Comparison of ENCODE assay signal across 23 cellular contexts in genomic region chr1:49229555-49229954, GRCh38.
DNase-seq lines count a peak whose midpoint lies in the region; ATAC-seq, FAIRE-seq and TF ChIP-seq lines count a peak whose summit lies in the region.
"Had no signal": no experiment of that assay in that cellular context is flagged by ENCODE, and none has a peak within 500 bp of the region (broad histone marks: within the 10 kb centered on the region; RNA-seq: fewer than 3 reads in every experiment).

No MANE protein-coding gene starts in this region.

- H3K27me3 Mint-ChIP-seq in immature natural killer cell (ENCODE audit: low read depth in 3 of 3), result peaks cover 0 to 3% (median 0%) of the 10 kb centered on the region in 3 donors

- no peak overlapping the region for H3K23ac ChIP-seq in trophoblast cell (ENCODE audit: low read length)

- H3K79me2 ChIP-seq in trophoblast cell (ENCODE audit: control insufficient read depth, insufficient read depth, low read length, poor library complexity), result no peaks in the 10 kb centered on the region

- H4K8ac ChIP-seq in trophoblast cell (ENCODE audit: low read depth, low read length), result no peak overlapping the region

- H3K9me3 ChIP-seq in trophoblast cell (ENCODE audit: insufficient read depth, low read depth, low read length) (peaks cover 4% of the 10 kb centered on the region), aorta (ENCODE audit: control insufficient read depth, low read length) (no peaks in the 10 kb centered on the region)
- H3K9me3 ChIP-seq: esophagus muscularis mucosa, tibial nerve had no signal

- no peak overlapping the region for H3K4me3 Mint-ChIP-seq in immature natural killer cell
- H3K4me3 Mint-ChIP-seq: stimulated activated effector memory CD8-positive, alpha-beta T cell treated with anti-CD3 and anti-CD28 coated beads, Interleukin-12 subunit alpha, Interleukin-12 subunit beta, amount 100 ng/mL, for 72 hours had no signal

- no peak overlapping the region for H4K12ac ChIP-seq in trophoblast cell (ENCODE audit: low read depth, low read length)

- H3K9me3 Mint-ChIP-seq in immature natural killer cell, result peaks cover 0 to 4% (median 0%) of the 10 kb centered on the region in 6 donors
- H3K9me3 Mint-ChIP-seq: stimulated activated effector memory CD8-positive, alpha-beta T cell treated with anti-CD3 and anti-CD28 coated beads, Interleukin-12 subunit alpha, Interleukin-12 subunit beta, amount 100 ng/mL, for 72 hours had no signal

- no peak for FAIRE-seq in frontal cortex (lab: Jason Lieb, UNC)

- no peak overlapping the region for H3K18ac ChIP-seq in trophoblast cell (ENCODE audit: low read length)

- H2AFZ ChIP-seq in trophoblast cell (ENCODE audit: insufficient read depth, low read length, poor library complexity), result no peak overlapping the region

- no peak overlapping the region for H2AK5ac ChIP-seq in trophoblast cell (ENCODE audit: low read length)

- H3K79me1 ChIP-seq in trophoblast cell (ENCODE audit: low read length), result no peaks in the 10 kb centered on the region

- no peaks in the 10 kb centered on the region for H3K4me1 Mint-ChIP-seq in immature natural killer cell
- H3K4me1 Mint-ChIP-seq: stimulated activated effector memory CD8-positive, alpha-beta T cell treated with anti-CD3 and anti-CD28 coated beads, Interleukin-12 subunit alpha, Interleukin-12 subunit beta, amount 100 ng/mL, for 72 hours had no signal

- H3K27me3 ChIP-seq in trophoblast cell (ENCODE audit: insufficient read depth, low read length), result no peaks in the 10 kb centered on the region
- H3K27me3 ChIP-seq in aorta (ENCODE audit: control insufficient read depth in 1 of 2, insufficient read depth in 2 of 2, low read length in 1 of 2), result no peaks in the 10 kb centered on the region
- H3K27me3 ChIP-seq: esophagus muscularis mucosa, tibial nerve had no signal

- H4K91ac ChIP-seq in trophoblast cell (ENCODE audit: low read depth, low read length), result no peak overlapping the region

- H3K27ac ChIP-seq in trophoblast cell (ENCODE audit: low read depth, low read length) (no peak overlapping the region), aorta (ENCODE audit: low read depth in 1 of 2, low read length in 2 of 2) (no peak overlapping the region)
- H3K27ac ChIP-seq: esophagus muscularis mucosa, SK-N-MC, tibial nerve had no signal

- no peak for ATAC-seq in aorta (ENCODE audit: low FRiP score)
- ATAC-seq: mucosa of descending colon; stimulated activated effector memory CD8-positive, alpha-beta T cell treated with anti-CD3 and anti-CD28 coated beads, Interleukin-12 subunit alpha, Interleukin-12 subunit beta, amount 100 ng/mL, for 72 hours had no signal

- H3K36me3 ChIP-seq in trophoblast cell (ENCODE audit: control insufficient read depth in 1 of 2, insufficient read depth in 2 of 2, low read length in 2 of 2), result no peaks in the 10 kb centered on the region
- no peaks in the 10 kb centered on the region for H3K36me3 ChIP-seq in aorta (ENCODE audit: control insufficient read depth in 1 of 2, insufficient read depth in 2 of 2, low read length in 1 of 2)
- H3K36me3 ChIP-seq: esophagus muscularis mucosa, tibial nerve had no signal

- no peak overlapping the region for H2BK5ac ChIP-seq in trophoblast cell (ENCODE audit: low read depth, low read length, poor library complexity)

- WGBS in trophoblast cell (ENCODE audit: extremely low coverage, insufficient coverage, insufficient read length), result no CpG with 5 or more reads among the region's 1 CpG
- WGBS in aorta, 2 donors, result 48 to 52% methylated on average over 1 of the region's 1 CpG

- H3K14ac ChIP-seq in trophoblast cell (ENCODE audit: low read length), result no peak overlapping the region

- TF ChIP-seq CTCF in epithelial cell of proximal tubule (conservative IDR thresholded peaks at IDR 0.05; ENCODE audit: low read depth, low read length), result peak; percentile 61

- no peak overlapping the region for H3K4ac ChIP-seq in trophoblast cell (ENCODE audit: low read depth, low read length)

- no peaks in the 10 kb centered on the region for H3K4me1 ChIP-seq in trophoblast cell (ENCODE audit: control insufficient read depth in 1 of 2, insufficient read depth in 2 of 2, low read length in 2 of 2)
- H3K4me1 ChIP-seq in aorta (ENCODE audit: control insufficient read depth in 1 of 2, insufficient read depth in 2 of 2, low read length in 2 of 2), result no peaks in the 10 kb centered on the region
- H3K4me1 ChIP-seq: esophagus muscularis mucosa, tibial nerve had no signal

- no peak overlapping the region for H3K9ac ChIP-seq in trophoblast cell (ENCODE audit: low read length)

- H3K4me3 ChIP-seq in epithelial cell of proximal tubule (ENCODE audit: low read depth, low read length) (no peak overlapping the region), trophoblast cell (ENCODE audit: low read depth, low read length) (no peak overlapping the region), aorta (ENCODE audit: low read length in 2 of 2) (no peak overlapping the region)
- H3K4me3 ChIP-seq: esophagus muscularis mucosa, mucosa of descending colon, SK-N-MC, tibial nerve had no signal

- no peak overlapping the region for H2BK12ac ChIP-seq in trophoblast cell (ENCODE audit: low read length)

- intact Hi-C loops in aorta (cut with DNase I), result no loop called here

- no peak overlapping the region for H3K27ac Mint-ChIP-seq in immature natural killer cell
- H3K27ac Mint-ChIP-seq: stimulated activated effector memory CD8-positive, alpha-beta T cell treated with anti-CD3 and anti-CD28 coated beads, Interleukin-12 subunit alpha, Interleukin-12 subunit beta, amount 100 ng/mL, for 72 hours had no signal

- no peaks in the 10 kb centered on the region for H3K36me3 Mint-ChIP-seq in immature natural killer cell
- H3K36me3 Mint-ChIP-seq: stimulated activated effector memory CD8-positive, alpha-beta T cell treated with anti-CD3 and anti-CD28 coated beads, Interleukin-12 subunit alpha, Interleukin-12 subunit beta, amount 100 ng/mL, for 72 hours had no signal

- DNase-seq in DMS53 (lab: John Stamatoyannopoulos, UW) (peak; percentile 68), DMS53 treated with DMSO at 0.1 percent for 48 hours (lab: John Stamatoyannopoulos, UW; ENCODE audit: unreplicated experiment) (no peak), NCI-H2196 (lab: John Stamatoyannopoulos, UW; ENCODE audit: unreplicated experiment) (peak; percentile 35), epithelial cell of proximal tubule (ENCODE audit: low read depth) (peak; percentile 86), trophoblast cell (peak; percentile 1 to 4), frontal cortex (ENCODE audit: low spot score in 2 of 2) (no peak), aorta (no peak), immature natural killer cell (no peak)
- DNase-seq: activated CD4-positive, alpha-beta T cell treated with anti-CD3 and anti-CD28 coated beads for 48 hours; activated effector memory CD4-positive, alpha-beta T cell treated with Interleukin-2 at 50 U/mL for 16 hours; C1 segment of cervical spinal cord; caudate nucleus; GOT3; head of caudate nucleus; IMR-90; mucosa of descending colon; NCI-H2029; NCI-H524 treated with DMSO at 0.1 percent for 48 hours; retina had no signal

- no peak overlapping the region for H3K4me2 ChIP-seq in trophoblast cell (ENCODE audit: low read length)

- H2BK120ac ChIP-seq in trophoblast cell (ENCODE audit: insufficient read depth, low read length, poor library complexity), result no peak overlapping the region

Comparison
In these comparisons a context has a peak if more than half of its experiments do, and no peak if none do; other contexts are left out.
1. DNase-seq: peak in DMS53 (single experiment), NCI-H2196 (single experiment), epithelial cell of proximal tubule (single experiment) and trophoblast cell (2 of 2); none in DMS53 treated with DMSO at 0.1 percent for 48 hours (single experiment), frontal cortex (0 of 2), aorta (0 of 2) and immature natural killer cell (0 of 3).